Comparison of ENCODE assay signal across 26 cellular contexts in genomic region chr9:132172185-132172584, GRCh38. TPM values are rescaled to one million over a fixed set of nuclear protein-coding genes. Genes with fewer than 3 reads are reported as not detected.
"Had no signal": no experiment of that assay in that cellular context is flagged by ENCODE, and none has a peak within 500 bp of the region (broad histone marks: within the 10 kb centered on the region; RNA-seq: fewer than 3 reads in every experiment).

No MANE protein-coding gene starts in this region.

- FAIRE-seq: colon, endothelial cell of umbilical vein, frontal cortex, kidney had no signal

- H3K27me3 ChIP-seq: dorsolateral prefrontal cortex had no signal

- H3K27ac ChIP-seq: coronary artery, esophagus muscularis mucosa, foreskin keratinocyte, gastroesophageal sphincter, heart left ventricle, hepatocyte, left ventricle myocardium inferior, lower lobe of right lung had no signal

- DNase-seq: dermis blood vessel endothelial cell; dorsolateral prefrontal cortex; effector CD4-positive, alpha-beta T cell; effector memory CD4-positive, alpha-beta T cell; foreskin keratinocyte; heart left ventricle; hypothalamus; immature natural killer cell; islet precursor cell; kidney; kidney glomerular epithelial cell; left colon; left ventricle myocardium inferior; lower lobe of right lung; mesenchymal stem cell; mucosa of descending colon; naive B cell had no signal

- H3K79me2 ChIP-seq: hepatocyte had no signal

- H3K9me3 ChIP-seq: esophagus muscularis mucosa, gastroesophageal sphincter, heart left ventricle, left ventricle myocardium inferior, lower lobe of right lung, mucosa of descending colon had no signal

- H3K36me3 ChIP-seq: esophagus muscularis mucosa, gastroesophageal sphincter, heart left ventricle, left ventricle myocardium inferior, lower lobe of right lung had no signal

- H3K4me1 ChIP-seq: foreskin keratinocyte, heart left ventricle, left ventricle myocardium inferior, lower lobe of right lung had no signal

- H3K4me3 ChIP-seq: coronary artery, dorsolateral prefrontal cortex, esophagus muscularis mucosa, gastroesophageal sphincter, heart left ventricle, hepatocyte, left ventricle myocardium inferior, lower lobe of right lung, mucosa of descending colon had no signal

- H2AFZ ChIP-seq: hepatocyte had no signal

- ATAC-seq: foreskin keratinocyte, gastroesophageal sphincter, heart left ventricle, left colon, left lobe of liver, lower lobe of right lung, mucosa of descending colon had no signal

- H3K4me2 ChIP-seq: hepatocyte had no signal

RNA-seq across cellular contexts. Expression of gene NTNG2, which starts 10.3 kb away (rescaled TPM):
- total RNA-seq: dermis blood vessel endothelial cell, epithelial cell of proximal tubule had no signal
